In genomic region chr18:9434240-9434701, GRCh38 we compare ENCODE assay signal across 14 cellular contexts. TPM values are rescaled to one million over a fixed set of nuclear protein-coding genes. Genes with fewer than 3 reads are reported as not detected.
DNase-seq lines count a peak whose midpoint lies in the region; ATAC-seq, FAIRE-seq and TF ChIP-seq lines count a peak whose summit lies in the region.
"Had no signal": no experiment of that assay in that cellular context is flagged by ENCODE, and none has a peak within 500 bp of the region (broad histone marks: within the 10 kb centered on the region; RNA-seq: fewer than 3 reads in every experiment).

No MANE protein-coding gene starts in this region.

- peaks cover 11 to 38% (median 22%) of the 10 kb centered on the region in 11 experiments; a peak in 21 of 22 replicates for H3K9me3 ChIP-seq in BLaER1 treated with 17β-estradiol and CSF1 and Interleukin-3, amounts not matched to agents 10 nM and 100 nM (replicated peaks in 1 of 11)

- H3K27ac Mint-ChIP-seq in GM23338 (no peak overlapping the region), nephron (peak overlapping the region; percentile 96 to 97 (median 97))

- H3K4me2 ChIP-seq in BLaER1 treated with 17β-estradiol and CSF1 and Interleukin-3, amounts not matched to agents 10 nM and 100 nM: peak overlapping the region in 8 of 11 experiments; percentile 15 to 71 (median 47); a peak in 10 of 22 replicates
- H3K4me2 ChIP-seq in GM23338: no peak overlapping the region

- in situ Hi-C loops in G401 (cut with HindIII; ENCODE audit: low sequenced_read_pairs): no loop called here

- TF ChIP-seq CTCF in GM23338 (conservative IDR thresholded peaks at IDR 0.05; ENCODE audit: low read depth in 2 of 2) (no peak), nephron (IDR thresholded peaks at IDR 0.05; ENCODE audit: unreplicated experiment in 3 of 3) (no peak), D721Med (IDR thresholded peaks at IDR 0.05; ENCODE audit: insufficient read depth, missing control alignments) (no peak)

- intact Hi-C loops in left colon (cut with DNase I, micrococcal nuclease): no loop called here

- H4K20me1 ChIP-seq in BLaER1 treated with 17β-estradiol and CSF1 and Interleukin-3, amounts not matched to agents 10 nM and 100 nM: no peaks in the 10 kb centered on the region
- H4K20me1 ChIP-seq in GM23338 (replicated peaks; ENCODE audit: insufficient read depth): no peaks in the 10 kb centered on the region

- no peaks in the 10 kb centered on the region for H3F3A ChIP-seq in GM23338 (replicated peaks; ENCODE audit: low read depth)

- H3K4me3 Mint-ChIP-seq in GM23338 (no peak overlapping the region), nephron (peak overlapping the region in 2 of 3 experiments; percentile 19 to 63)

- H2AFZ ChIP-seq in GM23338: peak overlapping the region; percentile 93; the same call in 1 of the 2 replicates

- peaks cover 8% of the 10 kb centered on the region for H3K4me1 Mint-ChIP-seq in GM23338
- peaks cover 35% of the 10 kb centered on the region for H3K4me1 Mint-ChIP-seq in nephron

- no peaks in the 10 kb centered on the region for H3K27me3 ChIP-seq in BLaER1 treated with 17β-estradiol and CSF1 and Interleukin-3, amounts not matched to agents 10 nM and 100 nM
- no peaks in the 10 kb centered on the region for H3K27me3 ChIP-seq in GM23338 (ENCODE audit: insufficient read depth)
- H3K27me3 ChIP-seq: foreskin keratinocyte had no signal

- peak overlapping the region in 6 of 11 experiments; percentile 7 to 69 (median 52); a peak in 6 of 22 replicates for H3K27ac ChIP-seq in BLaER1 treated with 17β-estradiol and CSF1 and Interleukin-3, amounts not matched to agents 10 nM and 100 nM
- H3K27ac ChIP-seq in GM23338 (ENCODE audit: low read depth): no peak overlapping the region
- H3K27ac ChIP-seq: C4-2B, foreskin keratinocyte, GM23248 had no signal

- H3K9me3 Mint-ChIP-seq in GM23338 (peaks cover 14% of the 10 kb centered on the region; the same call in 2 of the 3 replicates), nephron (peaks cover 6% of the 10 kb centered on the region)

- FAIRE-seq in D721Med (lab: Jason Lieb, UNC): no peak

- DNase-seq in GM23338 (ENCODE audit: low spot score) (peak; percentile 24), ecto neural progenitor cell (ENCODE audit: low spot score) (peak; percentile 75), D721Med (ENCODE audit: insufficient read length, low spot score) (no peak), left colon (no peak), G401 (ENCODE audit: low spot score) (no peak), SIG-M5 treated with dmso at 0.1 percent for 504 hours (lab: John Stamatoyannopoulos, UW; ENCODE audit: unreplicated experiment) (no peak)
- DNase-seq: activated effector memory CD4-positive, alpha-beta T cell treated with Interleukin-2 at 50 U/mL for 16 hours; foreskin keratinocyte; GM23248; NCI-H1930; occipital lobe had no signal

- H3K79me2 ChIP-seq in GM23338 (replicated peaks; ENCODE audit: insufficient read depth): no peaks in the 10 kb centered on the region

- peaks cover 5% of the 10 kb centered on the region; the same call in 2 of the 3 replicates for H3K36me3 Mint-ChIP-seq in GM23338 (ENCODE audit: low read depth)
- no peaks in the 10 kb centered on the region for H3K36me3 Mint-ChIP-seq in nephron (ENCODE audit: low read depth)

- peak overlapping the region in 4 of 11 experiments; percentile 36 to 52 (median 44); a peak in 3 of 22 replicates for H3K9ac ChIP-seq in BLaER1 treated with 17β-estradiol and CSF1 and Interleukin-3, amounts not matched to agents 10 nM and 100 nM
- H3K9ac ChIP-seq: GM23248 had no signal

- H3K4me3 ChIP-seq in BLaER1 treated with 17β-estradiol and CSF1 and Interleukin-3, amounts not matched to agents 10 nM and 100 nM: no peak overlapping the region
- no peak overlapping the region for H3K4me3 ChIP-seq in GM23338
- H3K4me3 ChIP-seq: GM23248 had no signal

- H3K36me3 ChIP-seq in BLaER1 treated with 17β-estradiol and CSF1 and Interleukin-3, amounts not matched to agents 10 nM and 100 nM: no peaks in the 10 kb centered on the region
- H3K36me3 ChIP-seq in GM23338 (ENCODE audit: insufficient read depth): peaks cover 3% of the 10 kb centered on the region; the same call in 1 of the 2 replicates

- ATAC-seq in GM23338: peak; percentile 86
- ATAC-seq in left colon: no peak
- ATAC-seq: foreskin keratinocyte had no signal

- H3K27me3 Mint-ChIP-seq in GM23338 (ENCODE audit: insufficient read depth, low read depth, poor library complexity) (peaks cover 7% of the 10 kb centered on the region), nephron (ENCODE audit: low read depth) (no peaks in the 10 kb centered on the region)

- no peaks in the 10 kb centered on the region for H3K9me2 ChIP-seq in GM23338 (ENCODE audit: insufficient read depth)

- H3K4me1 ChIP-seq in BLaER1 treated with 17β-estradiol and CSF1 and Interleukin-3, amounts not matched to agents 10 nM and 100 nM: peaks cover 7 to 17% (median 14%) of the 10 kb centered on the region in 10 experiments; a peak in 19 of 20 replicates
- 0 out of 2 replicates have a peak, but pooled peaks cover 8% of the 10 kb centered on the region for H3K4me1 ChIP-seq in GM23338 (ENCODE audit: insufficient read depth)

TF ChIP-seq in GM23338, 12 proteins besides CTCF, POLR2A, EP300 and RAD21:
- no peak for TF ChIP-seq NANOG (IDR thresholded peaks at IDR 0.05; ENCODE audit: borderline replicate concordance)
- no peak for TF ChIP-seq ETS1 (IDR thresholded peaks at IDR 0.05)
- no peak for TF ChIP-seq ZNF331 (CRISPR knock-in tag; IDR thresholded peaks at IDR 0.05; ENCODE audit: low read depth)
TF ChIP-seq in GM23338: peak in this region for 0.

RNA-seq across cellular contexts. Expression of gene RALBP1, which starts 41.0 kb away (rescaled TPM):
- total RNA-seq in GM23338 (2014; rRNA removed; shearing (Covaris generic)): 64.9 and 80.9 TPM in 2 replicates
- polyA plus RNA-seq in GM23338 (2016; fragmentation: Nextera tagmentation; extraction: Ambion mirVana): 102 and 103 TPM in 2 replicates
- total RNA-seq in left colon: 10 to 100 TPM; 59.4 to 70.4 TPM
- total RNA-seq in G401 (2014; rRNA removed; shearing (Covaris generic)): 54.2 and 65.3 TPM in 2 replicates

Comparison
In these comparisons a context has a peak if more than half of its experiments do, and no peak if none do; other contexts are left out.
1. DNase-seq: peak in GM23338 (single experiment) and ecto neural progenitor cell (single experiment); none in D721Med (single experiment), left colon (0 of 2), G401 (single experiment) and SIG-M5 treated with dmso at 0.1 percent for 504 hours (single experiment).